In the genomic region with DNA sequence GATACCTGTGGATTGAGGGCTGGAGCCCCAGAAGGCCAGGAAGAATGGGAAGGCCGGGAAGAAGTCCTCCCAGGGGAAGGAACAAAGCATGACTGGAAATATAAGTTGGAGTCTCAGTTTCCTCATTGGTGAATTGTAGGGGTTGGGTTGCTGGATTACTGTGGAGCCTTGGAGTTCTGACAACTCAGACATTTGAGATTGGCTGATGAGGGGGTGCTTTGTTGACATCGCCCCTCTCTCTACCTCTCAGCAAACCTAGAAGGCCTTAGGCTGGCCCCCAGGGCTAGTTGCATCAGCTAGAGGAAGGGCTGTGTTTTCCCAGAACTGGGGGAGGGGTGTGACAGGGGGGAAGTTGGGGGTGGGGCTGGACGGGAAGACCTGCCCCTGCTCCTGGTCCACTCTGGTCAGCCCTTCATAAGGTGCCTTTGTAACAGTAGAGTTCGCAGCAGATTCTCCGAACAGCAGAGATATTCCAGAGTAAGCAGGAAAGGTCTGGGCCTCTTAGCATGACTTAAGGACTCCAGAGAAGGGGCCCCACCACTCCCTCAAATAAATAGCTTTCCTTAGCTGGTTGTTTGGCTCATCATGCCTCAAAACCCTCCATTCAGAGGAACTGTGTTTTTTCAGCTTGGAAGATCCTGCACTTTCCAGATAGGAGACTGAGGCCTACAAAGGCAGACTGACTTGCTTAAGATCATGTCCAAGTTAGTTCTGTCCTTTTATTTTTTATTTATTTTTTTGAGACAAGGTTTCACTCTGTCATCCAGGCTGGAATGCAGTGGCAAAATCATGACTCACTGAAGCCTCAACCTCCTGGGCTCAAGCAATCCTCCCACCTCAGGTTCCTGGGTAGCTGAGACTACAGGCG, we compare ENCODE assay signal across 1 cellular context.
TF ChIP-seq lines count a peak whose summit lies in the region.

No MANE protein-coding gene starts in this region.

TF ChIP-seq in HepG2, 621 proteins besides CTCF, POLR2A, EP300 and RAD21 (continued from another document and continues in another):
- TF ChIP-seq, protein P1, sequence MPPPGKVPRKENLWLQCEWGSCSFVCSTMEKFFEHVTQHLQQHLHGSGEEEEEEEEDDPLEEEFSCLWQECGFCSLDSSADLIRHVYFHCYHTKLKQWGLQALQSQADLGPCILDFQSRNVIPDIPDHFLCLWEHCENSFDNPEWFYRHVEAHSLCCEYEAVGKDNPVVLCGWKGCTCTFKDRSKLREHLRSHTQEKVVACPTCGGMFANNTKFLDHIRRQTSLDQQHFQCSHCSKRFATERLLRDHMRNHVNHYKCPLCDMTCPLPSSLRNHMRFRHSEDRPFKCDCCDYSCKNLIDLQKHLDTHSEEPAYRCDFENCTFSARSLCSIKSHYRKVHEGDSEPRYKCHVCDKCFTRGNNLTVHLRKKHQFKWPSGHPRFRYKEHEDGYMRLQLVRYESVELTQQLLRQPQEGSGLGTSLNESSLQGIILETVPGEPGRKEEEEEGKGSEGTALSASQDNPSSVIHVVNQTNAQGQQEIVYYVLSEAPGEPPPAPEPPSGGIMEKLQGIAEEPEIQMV (CRISPR knock-in tag; IDR thresholded peaks at IDR 0.05; ENCODE audit: low read depth): no peak
- TF ChIP-seq, protein P2, sequence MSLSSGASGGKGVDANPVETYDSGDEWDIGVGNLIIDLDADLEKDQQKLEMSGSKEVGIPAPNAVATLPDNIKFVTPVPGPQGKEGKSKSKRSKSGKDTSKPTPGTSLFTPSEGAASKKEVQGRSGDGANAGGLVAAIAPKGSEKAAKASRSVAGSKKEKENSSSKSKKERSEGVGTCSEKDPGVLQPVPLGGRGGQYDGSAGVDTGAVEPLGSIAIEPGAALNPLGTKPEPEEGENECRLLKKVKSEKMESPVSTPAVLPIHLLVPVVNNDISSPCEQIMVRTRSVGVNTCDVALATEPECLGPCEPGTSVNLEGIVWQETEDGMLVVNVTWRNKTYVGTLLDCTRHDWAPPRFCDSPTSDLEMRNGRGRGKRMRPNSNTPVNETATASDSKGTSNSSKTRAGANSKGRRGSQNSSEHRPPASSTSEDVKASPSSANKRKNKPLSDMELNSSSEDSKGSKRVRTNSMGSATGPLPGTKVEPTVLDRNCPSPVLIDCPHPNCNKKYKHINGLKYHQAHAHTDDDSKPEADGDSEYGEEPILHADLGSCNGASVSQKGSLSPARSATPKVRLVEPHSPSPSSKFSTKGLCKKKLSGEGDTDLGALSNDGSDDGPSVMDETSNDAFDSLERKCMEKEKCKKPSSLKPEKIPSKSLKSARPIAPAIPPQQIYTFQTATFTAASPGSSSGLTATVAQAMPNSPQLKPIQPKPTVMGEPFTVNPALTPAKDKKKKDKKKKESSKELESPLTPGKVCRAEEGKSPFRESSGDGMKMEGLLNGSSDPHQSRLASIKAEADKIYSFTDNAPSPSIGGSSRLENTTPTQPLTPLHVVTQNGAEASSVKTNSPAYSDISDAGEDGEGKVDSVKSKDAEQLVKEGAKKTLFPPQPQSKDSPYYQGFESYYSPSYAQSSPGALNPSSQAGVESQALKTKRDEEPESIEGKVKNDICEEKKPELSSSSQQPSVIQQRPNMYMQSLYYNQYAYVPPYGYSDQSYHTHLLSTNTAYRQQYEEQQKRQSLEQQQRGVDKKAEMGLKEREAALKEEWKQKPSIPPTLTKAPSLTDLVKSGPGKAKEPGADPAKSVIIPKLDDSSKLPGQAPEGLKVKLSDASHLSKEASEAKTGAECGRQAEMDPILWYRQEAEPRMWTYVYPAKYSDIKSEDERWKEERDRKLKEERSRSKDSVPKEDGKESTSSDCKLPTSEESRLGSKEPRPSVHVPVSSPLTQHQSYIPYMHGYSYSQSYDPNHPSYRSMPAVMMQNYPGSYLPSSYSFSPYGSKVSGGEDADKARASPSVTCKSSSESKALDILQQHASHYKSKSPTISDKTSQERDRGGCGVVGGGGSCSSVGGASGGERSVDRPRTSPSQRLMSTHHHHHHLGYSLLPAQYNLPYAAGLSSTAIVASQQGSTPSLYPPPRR (CRISPR knock-in tag; IDR thresholded peaks at IDR 0.05; ENCODE audit: borderline replicate concordance): no peak
- TF ChIP-seq STAT5B (CRISPR knock-in tag; IDR thresholded peaks at IDR 0.05): no peak
- no peak; the same call in 1 of the 2 replicates for TF ChIP-seq PITX1 (CRISPR knock-in tag; IDR thresholded peaks at IDR 0.05)
- TF ChIP-seq BHLHE40 (IDR thresholded peaks at IDR 0.05; ENCODE audit: low read length): no peak
- TF ChIP-seq ZBTB3 (CRISPR knock-in tag; IDR thresholded peaks at IDR 0.05; ENCODE audit: borderline replicate concordance, low read depth): no peak
- no peak for TF ChIP-seq JUNB (CRISPR knock-in tag; IDR thresholded peaks at IDR 0.05; ENCODE audit: borderline replicate concordance)
- TF ChIP-seq, protein P3, sequence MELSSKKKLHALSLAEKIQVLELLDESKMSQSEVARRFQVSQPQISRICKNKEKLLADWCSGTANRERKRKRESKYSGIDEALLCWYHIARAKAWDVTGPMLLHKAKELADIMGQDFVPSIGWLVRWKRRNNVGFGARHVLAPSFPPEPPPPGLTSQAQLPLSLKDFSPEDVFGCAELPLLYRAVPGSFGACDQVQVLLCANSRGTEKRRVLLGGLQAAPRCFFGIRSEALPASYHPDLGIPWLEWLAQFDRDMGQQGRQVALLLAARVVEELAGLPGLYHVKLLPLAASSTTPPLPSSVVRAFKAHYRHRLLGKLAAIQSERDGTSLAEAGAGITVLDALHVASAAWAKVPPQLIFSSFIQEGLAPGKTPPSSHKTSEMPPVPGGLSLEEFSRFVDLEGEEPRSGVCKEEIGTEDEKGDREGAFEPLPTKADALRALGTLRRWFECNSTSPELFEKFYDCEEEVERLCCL (CRISPR knock-in tag; IDR thresholded peaks at IDR 0.05; ENCODE audit: borderline replicate concordance): no peak
- TF ChIP-seq FOXP1 (IDR thresholded peaks at IDR 0.05): no peak
- no peak for TF ChIP-seq FOXP1 (CRISPR knock-in tag; IDR thresholded peaks at IDR 0.05)
- TF ChIP-seq ERF (CRISPR knock-in tag; IDR thresholded peaks at IDR 0.05): 0 out of 2 replicates have a peak, but pooled peaks have one; percentile 41
- no peak for TF ChIP-seq ZNF350 (CRISPR knock-in tag; IDR thresholded peaks at IDR 0.05; ENCODE audit: borderline replicate concordance, low read depth)
- TF ChIP-seq SNRNP70 (IDR thresholded peaks at IDR 0.05; ENCODE audit: low read depth, low read length): no peak
- no peak for TF ChIP-seq ATF1 (CRISPR knock-in tag; IDR thresholded peaks at IDR 0.05)
- TF ChIP-seq BORCS8-MEF2B (CRISPR knock-in tag; IDR thresholded peaks at IDR 0.05): no peak
- TF ChIP-seq POLR2AphosphoS5 (IDR thresholded peaks at IDR 0.05; ENCODE audit: low read depth, low read length): peak; percentile 65
- TF ChIP-seq HMG20A (CRISPR knock-in tag; IDR thresholded peaks at IDR 0.05; ENCODE audit: borderline replicate concordance): no peak
- no peak for TF ChIP-seq MLLT10 (CRISPR knock-in tag; IDR thresholded peaks at IDR 0.05)
- TF ChIP-seq, protein P4, sequence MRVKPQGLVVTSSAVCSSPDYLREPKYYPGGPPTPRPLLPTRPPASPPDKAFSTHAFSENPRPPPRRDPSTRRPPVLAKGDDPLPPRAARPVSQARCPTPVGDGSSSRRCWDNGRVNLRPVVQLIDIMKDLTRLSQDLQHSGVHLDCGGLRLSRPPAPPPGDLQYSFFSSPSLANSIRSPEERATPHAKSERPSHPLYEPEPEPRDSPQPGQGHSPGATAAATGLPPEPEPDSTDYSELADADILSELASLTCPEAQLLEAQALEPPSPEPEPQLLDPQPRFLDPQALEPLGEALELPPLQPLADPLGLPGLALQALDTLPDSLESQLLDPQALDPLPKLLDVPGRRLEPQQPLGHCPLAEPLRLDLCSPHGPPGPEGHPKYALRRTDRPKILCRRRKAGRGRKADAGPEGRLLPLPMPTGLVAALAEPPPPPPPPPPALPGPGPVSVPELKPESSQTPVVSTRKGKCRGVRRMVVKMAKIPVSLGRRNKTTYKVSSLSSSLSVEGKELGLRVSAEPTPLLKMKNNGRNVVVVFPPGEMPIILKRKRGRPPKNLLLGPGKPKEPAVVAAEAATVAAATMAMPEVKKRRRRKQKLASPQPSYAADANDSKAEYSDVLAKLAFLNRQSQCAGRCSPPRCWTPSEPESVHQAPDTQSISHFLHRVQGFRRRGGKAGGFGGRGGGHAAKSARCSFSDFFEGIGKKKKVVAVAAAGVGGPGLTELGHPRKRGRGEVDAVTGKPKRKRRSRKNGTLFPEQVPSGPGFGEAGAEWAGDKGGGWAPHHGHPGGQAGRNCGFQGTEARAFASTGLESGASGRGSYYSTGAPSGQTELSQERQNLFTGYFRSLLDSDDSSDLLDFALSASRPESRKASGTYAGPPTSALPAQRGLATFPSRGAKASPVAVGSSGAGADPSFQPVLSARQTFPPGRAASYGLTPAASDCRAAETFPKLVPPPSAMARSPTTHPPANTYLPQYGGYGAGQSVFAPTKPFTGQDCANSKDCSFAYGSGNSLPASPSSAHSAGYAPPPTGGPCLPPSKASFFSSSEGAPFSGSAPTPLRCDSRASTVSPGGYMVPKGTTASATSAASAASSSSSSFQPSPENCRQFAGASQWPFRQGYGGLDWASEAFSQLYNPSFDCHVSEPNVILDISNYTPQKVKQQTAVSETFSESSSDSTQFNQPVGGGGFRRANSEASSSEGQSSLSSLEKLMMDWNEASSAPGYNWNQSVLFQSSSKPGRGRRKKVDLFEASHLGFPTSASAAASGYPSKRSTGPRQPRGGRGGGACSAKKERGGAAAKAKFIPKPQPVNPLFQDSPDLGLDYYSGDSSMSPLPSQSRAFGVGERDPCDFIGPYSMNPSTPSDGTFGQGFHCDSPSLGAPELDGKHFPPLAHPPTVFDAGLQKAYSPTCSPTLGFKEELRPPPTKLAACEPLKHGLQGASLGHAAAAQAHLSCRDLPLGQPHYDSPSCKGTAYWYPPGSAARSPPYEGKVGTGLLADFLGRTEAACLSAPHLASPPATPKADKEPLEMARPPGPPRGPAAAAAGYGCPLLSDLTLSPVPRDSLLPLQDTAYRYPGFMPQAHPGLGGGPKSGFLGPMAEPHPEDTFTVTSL (CRISPR knock-in tag; IDR thresholded peaks at IDR 0.05; ENCODE audit: borderline replicate concordance): no peak
- 0 out of 2 replicates have a peak, but pooled peaks have one; percentile 28 for TF ChIP-seq ZNF317 (CRISPR knock-in tag; IDR thresholded peaks at IDR 0.05)
- TF ChIP-seq FOXM1 (CRISPR knock-in tag; IDR thresholded peaks at IDR 0.05): no peak
- no peak for TF ChIP-seq MZF1 (CRISPR knock-in tag; IDR thresholded peaks at IDR 0.05; ENCODE audit: borderline replicate concordance)
- TF ChIP-seq, protein P5, sequence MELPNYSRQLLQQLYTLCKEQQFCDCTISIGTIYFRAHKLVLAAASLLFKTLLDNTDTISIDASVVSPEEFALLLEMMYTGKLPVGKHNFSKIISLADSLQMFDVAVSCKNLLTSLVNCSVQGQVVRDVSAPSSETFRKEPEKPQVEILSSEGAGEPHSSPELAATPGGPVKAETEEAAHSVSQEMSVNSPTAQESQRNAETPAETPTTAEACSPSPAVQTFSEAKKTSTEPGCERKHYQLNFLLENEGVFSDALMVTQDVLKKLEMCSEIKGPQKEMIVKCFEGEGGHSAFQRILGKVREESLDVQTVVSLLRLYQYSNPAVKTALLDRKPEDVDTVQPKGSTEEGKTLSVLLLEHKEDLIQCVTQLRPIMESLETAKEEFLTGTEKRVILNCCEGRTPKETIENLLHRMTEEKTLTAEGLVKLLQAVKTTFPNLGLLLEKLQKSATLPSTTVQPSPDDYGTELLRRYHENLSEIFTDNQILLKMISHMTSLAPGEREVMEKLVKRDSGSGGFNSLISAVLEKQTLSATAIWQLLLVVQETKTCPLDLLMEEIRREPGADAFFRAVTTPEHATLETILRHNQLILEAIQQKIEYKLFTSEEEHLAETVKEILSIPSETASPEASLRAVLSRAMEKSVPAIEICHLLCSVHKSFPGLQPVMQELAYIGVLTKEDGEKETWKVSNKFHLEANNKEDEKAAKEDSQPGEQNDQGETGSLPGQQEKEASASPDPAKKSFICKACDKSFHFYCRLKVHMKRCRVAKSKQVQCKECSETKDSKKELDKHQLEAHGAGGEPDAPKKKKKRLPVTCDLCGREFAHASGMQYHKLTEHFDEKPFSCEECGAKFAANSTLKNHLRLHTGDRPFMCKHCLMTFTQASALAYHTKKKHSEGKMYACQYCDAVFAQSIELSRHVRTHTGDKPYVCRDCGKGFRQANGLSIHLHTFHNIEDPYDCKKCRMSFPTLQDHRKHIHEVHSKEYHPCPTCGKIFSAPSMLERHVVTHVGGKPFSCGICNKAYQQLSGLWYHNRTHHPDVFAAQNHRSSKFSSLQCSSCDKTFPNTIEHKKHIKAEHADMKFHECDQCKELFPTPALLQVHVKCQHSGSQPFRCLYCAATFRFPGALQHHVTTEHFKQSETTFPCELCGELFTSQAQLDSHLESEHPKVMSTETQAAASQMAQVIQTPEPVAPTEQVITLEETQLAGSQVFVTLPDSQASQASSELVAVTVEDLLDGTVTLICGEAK (IDR thresholded peaks at IDR 0.05): no peak
- TF ChIP-seq, protein P5 (CRISPR knock-in tag; IDR thresholded peaks at IDR 0.05): no peak
- no peak for TF ChIP-seq ZNF660 (CRISPR knock-in tag; IDR thresholded peaks at IDR 0.05; ENCODE audit: borderline replicate concordance, low read depth)
- TF ChIP-seq ZFAT (CRISPR knock-in tag; conservative IDR thresholded peaks at IDR 0.05): no peak
- no peak for TF ChIP-seq ZNF430 (CRISPR knock-in tag; IDR thresholded peaks at IDR 0.05)
